20 cellular contexts compared by ENCODE assay signal in the genomic region with DNA sequence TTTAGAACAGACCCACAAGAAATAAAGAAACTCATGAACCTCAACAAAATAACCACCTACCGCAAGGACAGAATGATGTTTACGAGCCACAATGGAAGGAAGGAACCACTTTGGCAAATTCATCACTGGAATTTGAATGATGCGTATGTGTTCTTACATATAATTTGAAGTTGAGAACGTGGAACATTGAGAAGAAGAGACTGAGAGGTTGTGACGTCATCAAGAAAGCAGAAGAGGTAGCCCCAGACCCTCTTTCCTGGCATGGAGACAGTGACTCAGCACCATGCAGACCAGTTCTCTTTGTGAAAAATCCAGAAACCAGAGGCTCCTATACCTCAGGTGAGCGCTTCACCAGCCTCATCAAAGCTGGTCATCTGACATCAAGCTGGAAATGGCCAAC.
DNase-seq lines count a peak whose midpoint lies in the region; ATAC-seq, FAIRE-seq and TF ChIP-seq lines count a peak whose summit lies in the region.
"Had no signal": no experiment of that assay in that cellular context is flagged by ENCODE, and none has a peak within 500 bp of the region (broad histone marks: within the 10 kb centered on the region; RNA-seq: fewer than 3 reads in every experiment).

No MANE protein-coding gene starts in this region.

- in situ Hi-C loops in HepG2 (cut with HindIII; ENCODE audit: extremely low pct_ligation_motif_present, low pct_unique_long_range_greater_than_20kb): no loop called here
- in situ Hi-C loops in K562 (cut with MboI): no loop called here

- BruUV-seq in HepG2 (replicated peaks; lab: Mats Ljungman, UMichigan) (no TSS peak), K562 (replicated peaks; lab: Mats Ljungman, UMichigan) (no TSS peak)

- TF ChIP-seq RAD21 in HepG2 (CRISPR knock-in tag; IDR thresholded peaks at IDR 0.05): no peak
- TF ChIP-seq RAD21 in K562 (CRISPR knock-in tag; conservative IDR thresholded peaks at IDR 0.05 in 1 of 2, IDR thresholded peaks at IDR 0.05 in 1 of 2): no peak

- no peak overlapping the region for H3K4me2 ChIP-seq in HepG2 (ENCODE audit: low read depth, low read length)
- no peak overlapping the region for H3K4me2 ChIP-seq in K562 (ENCODE audit: insufficient read depth, low read length)
- H3K4me2 ChIP-seq: BLaER1 had no signal

- H3K36me3 ChIP-seq in HepG2 (replicated peaks in 1 of 2; ENCODE audit: control insufficient read depth in 1 of 2, insufficient read depth in 2 of 2, low read length in 2 of 2) (no peaks in the 10 kb centered on the region), right lobe of liver (no peaks in the 10 kb centered on the region), K562 (ENCODE audit: control insufficient read depth, insufficient read depth, low read length) (no peaks in the 10 kb centered on the region)
- H3K36me3 ChIP-seq: BLaER1 had no signal

- H3K4me1 ChIP-seq in HepG2 (ENCODE audit: insufficient read depth, low read length) (no peaks in the 10 kb centered on the region), right lobe of liver (no peaks in the 10 kb centered on the region), K562 (replicated peaks in 1 of 2; ENCODE audit: control insufficient read depth in 2 of 2, insufficient read depth in 2 of 2, low read length in 2 of 2) (no peaks in the 10 kb centered on the region)
- H3K4me1 ChIP-seq: BLaER1, Caco-2 had no signal

- POLR2A ChIA-PET in HepG2 (lab: Yijun Ruan, JAX) (no interaction called here), K562 (lab: Yijun Ruan, JAX) (no interaction called here)

- CTCF ChIA-PET in HepG2 (lab: Yijun Ruan, JAX; ENCODE audit: low intra/inter-chr PET ratio, low total read pairs) (no interaction called here), K562 (lab: Yijun Ruan, JAX; ENCODE audit: low intra/inter-chr PET ratio) (no interaction called here)

- DNase-seq in HepG2 (ENCODE audit: low spot score): no peak
- no peak for DNase-seq in right lobe of liver
- DNase-seq in K562 (ENCODE audit: extremely low read depth in 1 of 4, low spot score in 3 of 4): no peak
- DNase-seq in posterior vena cava (ENCODE audit: low spot score): peak; percentile 11
- no peak for DNase-seq in stimulated activated CD4-positive, alpha-beta T cell treated with anti-CD3 and anti-CD28 coated beads, Interleukin-1b, Interleukin-23, amount 100 ng/mL, for 48 hours
- DNase-seq: Caco-2; CD4-positive, CD25-positive, alpha-beta regulatory T cell; CD8-positive, alpha-beta T cell; DMS153; DND-41; GM23248; H9 had no signal

- H3K9me1 ChIP-seq in K562 (ENCODE audit: control insufficient read depth, insufficient read depth, low read length): no peaks in the 10 kb centered on the region

- WGBS in HepG2 (ENCODE audit: low lambda C conversion rate): 51% methylated on average over 6 of the region's 6 CpGs
- 80% methylated on average over 6 of the region's 6 CpGs for WGBS in right lobe of liver (ENCODE audit: insufficient coverage, low coverage, low lambda C conversion rate, missing lambda C conversion rate)
- WGBS in K562 (ENCODE audit: insufficient coverage, low coverage, missing lambda C conversion rate): 2% methylated on average over 6 of the region's 6 CpGs

- no peak overlapping the region for H3K27ac ChIP-seq in HepG2 (ENCODE audit: extremely low read length, insufficient read depth, low read length)
- no peak overlapping the region for H3K27ac ChIP-seq in right lobe of liver
- no peak overlapping the region for H3K27ac ChIP-seq in K562 (ENCODE audit: extremely low read depth, low read depth, low read length)
- H3K27ac ChIP-seq: 22Rv1, BLaER1, C4-2B, GM23248 had no signal

- intact Hi-C loops in HepG2 (cut with micrococcal nuclease; ENCODE audit: unreplicated experiment) (no loop called here), right lobe of liver (cut with DNase I) (no loop called here), K562 (cut with micrococcal nuclease) (no loop called here), posterior vena cava (cut with DNase I) (no loop called here)

- FAIRE-seq in HepG2 (lab: Jason Lieb, UNC) (no peak), K562 (lab: Jason Lieb, UNC) (no peak)
- FAIRE-seq: A204.1, G401.6, GM12892 had no signal

- no peak for TF ChIP-seq POLR2A in HepG2 (IDR thresholded peaks at IDR 0.05; ENCODE audit: insufficient read depth in 1 of 2, low read depth in 2 of 2, low read length in 2 of 2)
- no peak for TF ChIP-seq POLR2A in right lobe of liver (IDR thresholded peaks at IDR 0.05)
- no peak for TF ChIP-seq POLR2A in K562 (conservative IDR thresholded peaks at IDR 0.05)

- H3K27me3 ChIP-seq in HepG2 (ENCODE audit: control insufficient read depth in 1 of 2, insufficient read depth in 2 of 2, low read length in 2 of 2) (peaks cover 0 to 26% of the 10 kb centered on the region in 2 experiments; a peak in 3 of 5 replicates), right lobe of liver (no peaks in the 10 kb centered on the region), K562 (ENCODE audit: control insufficient read depth in 2 of 2, insufficient read depth in 2 of 2, low read length in 2 of 2) (peaks cover 3 to 33% of the 10 kb centered on the region in 2 experiments)
- H3K27me3 ChIP-seq: BLaER1 had no signal

- no peaks in the 10 kb centered on the region for H4K20me1 ChIP-seq in HepG2 (ENCODE audit: insufficient read depth, low read length)
- H4K20me1 ChIP-seq in K562 (replicated peaks; ENCODE audit: control insufficient read depth, insufficient read depth, low read length): peaks cover 6% of the 10 kb centered on the region; the same call in 1 of the 2 replicates
- H4K20me1 ChIP-seq: BLaER1 had no signal

- no peak for ATAC-seq in HepG2
- ATAC-seq in right lobe of liver: no peak
- no peak for ATAC-seq in K562
- no peak for ATAC-seq in HG02588 (IDR thresholded peaks at IDR 0.05; ENCODE audit: unreplicated experiment)
- ATAC-seq: CD8-positive, alpha-beta T cell; HCT116 had no signal

- TF ChIP-seq EP300 in HepG2 (IDR thresholded peaks at IDR 0.05; ENCODE audit: low read depth in 2 of 2, low read length in 2 of 2) (no peak), HepG2 (CRISPR knock-in tag; IDR thresholded peaks at IDR 0.05; ENCODE audit: borderline replicate concordance) (no peak), K562 (IDR thresholded peaks at IDR 0.05; ENCODE audit: low read length) (no peak)

- TF ChIP-seq CTCF in HepG2 (CRISPR knock-in tag; IDR thresholded peaks at IDR 0.05) (no peak), right lobe of liver (IDR thresholded peaks at IDR 0.05) (no peak), K562 (IDR thresholded peaks at IDR 0.05 in 2 of 3, conservative IDR thresholded peaks at IDR 0.05 in 1 of 3; ENCODE audit: insufficient read depth in 2 of 3, low read depth in 1 of 3, low read length in 3 of 3) (no peak)

- H2AFZ ChIP-seq in HepG2 (ENCODE audit: low read length): no peak overlapping the region
- no peak overlapping the region for H2AFZ ChIP-seq in K562 (ENCODE audit: low read depth, low read length)
- H2AFZ ChIP-seq: GM23248 had no signal

- H3K9me3 ChIP-seq in HepG2 (ENCODE audit: low read length) (no peaks in the 10 kb centered on the region), right lobe of liver (no peaks in the 10 kb centered on the region), K562 (replicated peaks; ENCODE audit: control insufficient read depth, insufficient read depth, low read depth, low read length) (no peaks in the 10 kb centered on the region)
- H3K9me3 ChIP-seq: BLaER1, Caco-2 had no signal

- no peak overlapping the region for H3K4me3 ChIP-seq in HepG2 (replicated peaks in 1 of 3; ENCODE audit: insufficient read depth in 1 of 3, low read depth in 2 of 3, low read length in 3 of 3)
- H3K4me3 ChIP-seq in right lobe of liver: no peak overlapping the region
- H3K4me3 ChIP-seq in K562: no peak overlapping the region
- H3K4me3 ChIP-seq: BLaER1, GM23248 had no signal

- H3K9ac ChIP-seq in HepG2 (ENCODE audit: insufficient read depth, low read depth, low read length) (no peak overlapping the region), K562 (ENCODE audit: insufficient read depth in 1 of 2, low read depth in 2 of 2, low read length in 2 of 2) (no peak overlapping the region)
- H3K9ac ChIP-seq: BLaER1, GM23248 had no signal

- H3K79me2 ChIP-seq in HepG2 (ENCODE audit: insufficient read depth, low read length) (no peaks in the 10 kb centered on the region), K562 (ENCODE audit: control insufficient read depth, insufficient read depth, low read length) (no peaks in the 10 kb centered on the region)

TF ChIP-seq in HepG2, 621 proteins besides CTCF, POLR2A, EP300 and RAD21:
- TF ChIP-seq ZFY (CRISPR knock-in tag; IDR thresholded peaks at IDR 0.05): no peak
- no peak for TF ChIP-seq ZSCAN12 (CRISPR knock-in tag; IDR thresholded peaks at IDR 0.05)
- no peak for TF ChIP-seq NBN (conservative IDR thresholded peaks at IDR 0.05)
- no peak for TF ChIP-seq ZNF7 (CRISPR knock-in tag; IDR thresholded peaks at IDR 0.05)
- TF ChIP-seq SNAPC5 (CRISPR knock-in tag; IDR thresholded peaks at IDR 0.05; ENCODE audit: borderline replicate concordance): no peak
- TF ChIP-seq ATF7 (IDR thresholded peaks at IDR 0.05): peak; percentile 97
- TF ChIP-seq ATF7 (CRISPR knock-in tag; IDR thresholded peaks at IDR 0.05): no peak
- TF ChIP-seq CREB1 (IDR thresholded peaks at IDR 0.05): peak; percentile 98
- no peak for TF ChIP-seq CREB1 (CRISPR knock-in tag; IDR thresholded peaks at IDR 0.05)
- TF ChIP-seq ZNF317 (CRISPR knock-in tag; IDR thresholded peaks at IDR 0.05): no peak
- TF ChIP-seq ZNF354B (CRISPR knock-in tag; IDR thresholded peaks at IDR 0.05): no peak
- TF ChIP-seq ZNF160 (CRISPR knock-in tag; IDR thresholded peaks at IDR 0.05): no peak

TF ChIP-seq in K562, 482 proteins besides CTCF, POLR2A, EP300 and RAD21 (continues in another document):
- TF ChIP-seq HCFC1 (IDR thresholded peaks at IDR 0.05; ENCODE audit: low read depth, low read length) (no peak), KAT7 (CRISPR knock-in tag; IDR thresholded peaks at IDR 0.05; ENCODE audit: borderline replicate concordance) (no peak), TCF7L2 (IDR thresholded peaks at IDR 0.05; ENCODE audit: low read depth, low read length) (no peak), RBM14 (IDR thresholded peaks at IDR 0.05; ENCODE audit: borderline replicate concordance, insufficient read depth, low read depth, low read length) (no peak), ZBTB8A (IDR thresholded peaks at IDR 0.05; ENCODE audit: partially characterized antibody) (no peak), ETV6 (IDR thresholded peaks at IDR 0.05; ENCODE audit: borderline replicate concordance in 1 of 2, low read depth in 2 of 2, low read length in 1 of 2) (no peak), ETV6 (CRISPR knock-in tag; IDR thresholded peaks at IDR 0.05; ENCODE audit: borderline replicate concordance) (no peak), SMAD2 (IDR thresholded peaks at IDR 0.05; ENCODE audit: low read depth, low read length) (no peak), RFX7 (CRISPR knock-in tag; IDR thresholded peaks at IDR 0.05) (no peak), IRF2 (CRISPR knock-in tag; IDR thresholded peaks at IDR 0.05) (no peak)

Comparison
In these comparisons a context has a peak if more than half of its experiments do, and no peak if none do; other contexts are left out.
1. Of the 241 proteins assayed by ChIP-seq in both HepG2 and K562: peak only in HepG2: none; only in K562: CREM; in both: none; in neither: 236; mixed calls (peak in some experiments, not most) for 4.